27 cellular contexts compared by ENCODE assay signal in genomic region chr9:119291554-119291953, GRCh38.
"Had no signal": no experiment of that assay in that cellular context is flagged by ENCODE, and none has a peak within 500 bp of the region (broad histone marks: within the 10 kb centered on the region; RNA-seq: fewer than 3 reads in every experiment).

No MANE protein-coding gene starts in this region.

- H3K27ac ChIP-seq: lower lobe of right lung, neural progenitor cell, neutrophil, parathyroid adenoma, psoas muscle, right atrium auricular region, right lobe of liver, testis, thyroid gland, transverse colon, upper lobe of left lung, vagina had no signal

- DNase-seq: hippocampal formation; kidney glomerular epithelial cell; left cardiac atrium; lower lobe of right lung; mammary epithelial cell; mesenchymal stem cell; naive B cell; natural killer cell; nephron progenitor cell; occipital lobe; psoas muscle; right lobe of liver; stimulated activated CD4-positive, alpha-beta T cell treated with anti-CD3 and anti-CD28 coated beads, Interleukin-1b, Interleukin-23, amount 100 ng/mL, for 48 hours; stimulated activated CD4-positive, alpha-beta T cell treated with anti-CD3 and anti-CD28 coated beads, Interleukin-2, amount 100 ng/mL, for 48 hours; stimulated activated CD4-positive, alpha-beta T cell treated with anti-CD3 and anti-CD28 coated beads, Interleukin-4, amount 100 ng/mL, for 4 hours; stimulated activated CD8-positive, alpha-beta memory T cell treated with anti-CD3 and anti-CD28 coated beads, Interleukin-4, amount 100 ng/mL, for 48 hours; stimulated activated naive CD4-positive, alpha-beta T cell treated with Interleukin-2 at 50 U/mL for 16 hours; stimulated activated naive CD8-positive, alpha-beta T cell treated with anti-CD3 and anti-CD28 coated beads, Interleukin-15, amount 100 ng/mL, for 72 hours; testis; thyroid gland; transverse colon; upper lobe of left lung had no signal
